16 cellular contexts compared by ENCODE assay signal in the genomic region with DNA sequence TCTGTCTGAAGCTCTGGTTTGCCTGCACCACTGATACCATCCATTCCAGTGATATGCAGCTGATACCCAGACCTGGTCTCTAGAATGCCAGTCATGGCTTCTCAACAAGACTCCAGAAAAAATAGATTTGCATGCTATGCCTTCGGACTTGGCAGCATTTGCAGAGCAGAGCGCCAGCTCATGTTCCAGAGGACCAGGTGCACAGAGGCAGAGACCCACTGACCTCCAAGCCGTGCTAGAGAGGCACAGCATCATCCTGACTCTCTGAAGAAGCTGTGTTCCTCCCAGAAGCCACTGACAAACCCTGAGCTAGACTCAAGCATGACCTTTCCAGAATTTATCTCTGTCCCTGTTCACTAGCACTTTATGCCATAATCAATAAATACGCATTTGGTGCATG.
"Had no signal": no experiment of that assay in that cellular context is flagged by ENCODE, and none has a peak within 500 bp of the region (broad histone marks: within the 10 kb centered on the region; RNA-seq: fewer than 3 reads in every experiment).

No MANE protein-coding gene starts in this region.

- H3K4me1 ChIP-seq: foreskin keratinocyte, tibial nerve had no signal

- FAIRE-seq: endothelial cell of umbilical vein had no signal

- DNase-seq: effector CD4-positive, alpha-beta T cell; endodermal cell; erythroblast; foreskin keratinocyte; left colon; naive thymus-derived CD4-positive, alpha-beta T cell; nephron progenitor cell; stimulated activated CD4-positive, alpha-beta T cell treated with anti-CD3 and anti-CD28 coated beads, Interleukin-4, amount 100 ng/mL, for 1 hour; stimulated activated CD8-positive, alpha-beta memory T cell treated with anti-CD3 and anti-CD28 coated beads, Interleukin-4, amount 100 ng/mL, for 48 hours; stimulated activated naive CD8-positive, alpha-beta T cell treated with anti-CD3 and anti-CD28 coated beads, Interleukin-15, Interleukin-2, amounts not matched to agents 100 U/mL and 50 U/mL, for 24 hours had no signal

- H3K4me3 ChIP-seq: coronary artery, hepatocyte, smooth muscle cell, tibial nerve had no signal

- H3K4me2 ChIP-seq: hepatocyte, smooth muscle cell had no signal

- H2AFZ ChIP-seq: hepatocyte had no signal

- H3K9me3 ChIP-seq: tibial nerve had no signal

- H3K36me3 ChIP-seq: tibial nerve had no signal

- H3K79me2 ChIP-seq: hepatocyte had no signal

- ATAC-seq: foreskin keratinocyte; left colon; naive thymus-derived CD4-positive, alpha-beta T cell; stimulated activated effector memory CD8-positive, alpha-beta T cell treated with anti-CD3 and anti-CD28 coated beads, Interleukin-12 subunit alpha, Interleukin-12 subunit beta, amount 100 ng/mL, for 72 hours; stimulated activated naive CD8-positive, alpha-beta T cell treated with anti-CD3 and anti-CD28 coated beads, Interleukin-15, Interleukin-2, amounts not matched to agents 100 U/mL and 50 U/mL, for 24 hours had no signal

- H3K27ac ChIP-seq: coronary artery, foreskin keratinocyte, hepatocyte, tibial nerve had no signal
